Comparison of ENCODE assay signal across 28 cellular contexts in genomic region chr22:19546680-19547079, GRCh38. TPM values are rescaled to one million over a fixed set of nuclear protein-coding genes. Genes with fewer than 3 reads are reported as not detected.
"Had no signal": no experiment of that assay in that cellular context is flagged by ENCODE, and none has a peak within 500 bp of the region (broad histone marks: within the 10 kb centered on the region; RNA-seq: fewer than 3 reads in every experiment).

No MANE protein-coding gene starts in this region.

- ATAC-seq: foreskin keratinocyte; heart left ventricle; left colon; sciatic nerve; stimulated activated naive CD8-positive, alpha-beta T cell treated with anti-CD3 and anti-CD28 coated beads, Interleukin-15, Interleukin-2, amounts not matched to agents 100 U/mL and 50 U/mL, for 24 hours had no signal

- DNase-seq: activated CD4-positive, alpha-beta memory T cell treated with anti-CD3 and anti-CD28 coated beads for 36 hours; activated CD4-positive, alpha-beta T cell treated with anti-CD3 and anti-CD28 coated beads, Interleukin-2, amount 10 ng/mL, durations not matched to agents 24 days and 14 days; activated CD4-positive, CD25-positive, alpha-beta regulatory T cell treated with anti-CD3 and anti-CD28 coated beads, Interleukin-2, amount 50 U/mL, for 72 hours; activated CD8-positive, alpha-beta memory T cell treated with anti-CD3 and anti-CD28 coated beads, Interleukin-2, amount 50 U/mL, for 4 hours; activated T-cell treated with anti-CD3 and anti-CD28 coated beads, Interleukin-2, amount 50 U/mL, for 24 hours; central memory CD4-positive, alpha-beta T cell; dermis blood vessel endothelial cell; effector CD4-positive, alpha-beta T cell; foreskin keratinocyte; heart left ventricle; hypothalamus; immature natural killer cell; kidney; left colon; mammary epithelial cell; naive B cell; nephron progenitor cell; stimulated activated CD4-positive, alpha-beta T cell treated with anti-CD3 and anti-CD28 coated beads, Interleukin-12 subunit alpha, Interleukin-12 subunit beta, amount 100 ng/mL, for 4 hours; stimulated activated CD4-positive, alpha-beta T cell treated with anti-CD3 and anti-CD28 coated beads, Interleukin-4, amount 100 ng/mL, for 1 hour; stimulated activated naive CD8-positive, alpha-beta T cell treated with anti-CD3 and anti-CD28 coated beads, Interleukin-15, Interleukin-2, amounts not matched to agents 100 U/mL and 50 U/mL, for 24 hours; T1000; testis; transverse colon had no signal

- H3K4me1 Mint-ChIP-seq: activated CD4-positive, alpha-beta T cell treated with anti-CD3 and anti-CD28 coated beads, Interleukin-2, amount 10 ng/mL, durations not matched to agents 24 days and 14 days; activated naive CD4-positive, alpha-beta T cell treated with anti-CD3 and anti-CD28 coated beads, Interleukin-2, amount 50 U/mL, for 24 hours; immature natural killer cell; mesothelial cell of epicardium; naive B cell; nephron progenitor cell had no signal

- H3K27me3 Mint-ChIP-seq: activated CD4-positive, alpha-beta memory T cell treated with anti-CD3 and anti-CD28 coated beads for 36 hours; activated naive CD4-positive, alpha-beta T cell treated with anti-CD3 and anti-CD28 coated beads, Interleukin-2, amount 50 U/mL, for 24 hours had no signal

- H3K36me3 Mint-ChIP-seq: activated CD4-positive, alpha-beta memory T cell treated with anti-CD3 and anti-CD28 coated beads for 36 hours; activated naive CD4-positive, alpha-beta T cell treated with anti-CD3 and anti-CD28 coated beads, Interleukin-2, amount 50 U/mL, for 24 hours; immature natural killer cell; mesothelial cell of epicardium; naive B cell had no signal

- H3K9me3 Mint-ChIP-seq: activated CD4-positive, alpha-beta memory T cell treated with anti-CD3 and anti-CD28 coated beads for 36 hours; activated CD4-positive, alpha-beta T cell treated with anti-CD3 and anti-CD28 coated beads, Interleukin-2, amount 10 ng/mL, durations not matched to agents 24 days and 14 days; activated naive CD4-positive, alpha-beta T cell treated with anti-CD3 and anti-CD28 coated beads, Interleukin-2, amount 50 U/mL, for 24 hours; activated T-cell treated with anti-CD3 and anti-CD28 coated beads, Interleukin-2, amount 50 U/mL, for 24 hours; immature natural killer cell; mesothelial cell of epicardium; nephron progenitor cell had no signal

- H3K27ac Mint-ChIP-seq: activated CD4-positive, alpha-beta memory T cell treated with anti-CD3 and anti-CD28 coated beads for 36 hours; activated CD4-positive, alpha-beta T cell treated with anti-CD3 and anti-CD28 coated beads, Interleukin-2, amount 10 ng/mL, durations not matched to agents 24 days and 14 days; activated naive CD4-positive, alpha-beta T cell treated with anti-CD3 and anti-CD28 coated beads, Interleukin-2, amount 50 U/mL, for 24 hours; activated T-cell treated with anti-CD3 and anti-CD28 coated beads, Interleukin-2, amount 50 U/mL, for 24 hours; immature natural killer cell; mesothelial cell of epicardium had no signal

- H3K4me3 Mint-ChIP-seq: activated CD4-positive, alpha-beta memory T cell treated with anti-CD3 and anti-CD28 coated beads for 36 hours; activated CD4-positive, alpha-beta T cell treated with anti-CD3 and anti-CD28 coated beads, Interleukin-2, amount 10 ng/mL, durations not matched to agents 24 days and 14 days; activated naive CD4-positive, alpha-beta T cell treated with anti-CD3 and anti-CD28 coated beads, Interleukin-2, amount 50 U/mL, for 24 hours; activated T-cell treated with anti-CD3 and anti-CD28 coated beads, Interleukin-2, amount 50 U/mL, for 24 hours; immature natural killer cell; mesothelial cell of epicardium; nephron progenitor cell had no signal

RNA-seq across cellular contexts. Expression of gene CLDN5, which starts 22.5 kb away (rescaled TPM):
- total RNA-seq: activated CD8-positive, alpha-beta memory T cell treated with anti-CD3 and anti-CD28 coated beads for 36 hours; foreskin keratinocyte; mammary epithelial cell; mesothelial cell of epicardium; osteocyte had no signal
